In the genomic region with DNA sequence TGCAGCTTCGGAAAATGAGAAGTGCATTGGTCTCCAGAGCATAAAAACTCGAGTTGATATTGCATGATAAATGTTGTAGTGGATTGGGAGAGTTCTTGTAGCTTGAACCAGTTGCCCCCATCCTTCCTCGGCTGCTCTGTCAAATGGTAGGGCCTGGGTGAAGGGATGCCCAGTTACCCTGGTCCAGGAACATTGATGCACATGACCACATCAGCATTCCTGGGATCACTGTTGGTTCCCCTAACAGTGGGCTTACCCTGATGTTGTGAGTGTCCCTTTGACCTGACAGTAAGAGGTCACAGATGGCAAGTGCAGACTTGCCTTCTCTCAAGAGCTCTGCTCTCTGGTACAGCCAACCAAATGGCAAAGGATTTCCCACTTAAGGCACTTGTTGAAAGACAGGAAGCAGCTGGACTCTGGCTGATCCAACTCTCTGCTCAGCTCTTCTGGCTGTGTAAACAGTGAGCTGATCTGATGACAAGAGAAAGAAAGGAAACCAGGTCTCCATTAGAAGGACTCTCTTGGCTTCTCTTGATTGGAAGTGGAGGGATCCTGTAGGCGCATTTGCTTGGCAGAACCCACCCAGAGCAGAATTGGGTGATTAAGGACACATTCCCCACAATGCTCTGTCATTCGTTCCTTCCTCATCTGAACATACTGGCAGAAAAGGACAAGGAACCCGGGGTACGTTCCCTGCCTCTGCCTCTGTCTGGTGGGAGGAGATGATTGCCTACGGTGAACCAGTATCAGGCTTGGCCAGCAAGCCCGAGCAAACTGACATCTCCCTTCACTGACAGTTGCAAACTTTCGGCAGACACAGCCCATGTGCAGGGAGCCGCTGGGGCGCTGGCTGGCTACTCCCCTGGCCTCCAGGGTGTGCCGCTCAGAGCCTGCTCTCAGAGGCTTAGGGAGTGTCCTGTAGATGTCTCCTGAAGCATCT, we compare ENCODE assay signal across 8 cellular contexts. TPM values are rescaled to one million over a fixed set of nuclear protein-coding genes. Genes with fewer than 3 reads are reported as not detected.
DNase-seq lines count a peak whose midpoint lies in the region; ATAC-seq and TF ChIP-seq lines count a peak whose summit lies in the region.

No MANE protein-coding gene starts in this region.

- peak overlapping the region; percentile 58 for H3K27ac ChIP-seq in VCaP
- no peak overlapping the region for H3K27ac ChIP-seq in substantia nigra (ENCODE audit: low read depth, low read length, poor library complexity, severe bottlenecking)

- TF ChIP-seq CTCF in VCaP (conservative IDR thresholded peaks at IDR 0.05) = no peak

- intact Hi-C loops in Right ventricle myocardium inferior (cut with DNase I) (loop anchor here (1.0 to 2.0 kb wide), 2 partner anchors 22 to 89 kb away; partner anchors contain the start of gene ZNRF1), cardiac septum (cut with DNase I) (no loop called here), head of caudate nucleus (cut with DNase I) (no loop called here)

- ATAC-seq in Right ventricle myocardium inferior = peak; percentile 95

- DNase-seq in Right ventricle myocardium inferior (ENCODE audit: missing footprints) = no peak
- DNase-seq in cardiac septum (ENCODE audit: low spot score) = no peak
- DNase-seq in left kidney (ENCODE audit: low read depth, low spot score) = peak; percentile 63
- no peak for DNase-seq in D341Med (ENCODE audit: low spot score)
- DNase-seq in substantia nigra (lab: John Stamatoyannopoulos, UW) = no peak
- no peak for DNase-seq in effector CD8-positive, alpha-beta T cell (lab: John Stamatoyannopoulos, UW)
- no peak for DNase-seq in head of caudate nucleus

RNA-seq across cellular contexts. Expression of gene LDHD, which starts 29.3 kb away (rescaled TPM):
- 71.8 TPM for total RNA-seq in Right ventricle myocardium inferior
- 89.3 TPM for total RNA-seq in cardiac septum
